In the genomic region with DNA sequence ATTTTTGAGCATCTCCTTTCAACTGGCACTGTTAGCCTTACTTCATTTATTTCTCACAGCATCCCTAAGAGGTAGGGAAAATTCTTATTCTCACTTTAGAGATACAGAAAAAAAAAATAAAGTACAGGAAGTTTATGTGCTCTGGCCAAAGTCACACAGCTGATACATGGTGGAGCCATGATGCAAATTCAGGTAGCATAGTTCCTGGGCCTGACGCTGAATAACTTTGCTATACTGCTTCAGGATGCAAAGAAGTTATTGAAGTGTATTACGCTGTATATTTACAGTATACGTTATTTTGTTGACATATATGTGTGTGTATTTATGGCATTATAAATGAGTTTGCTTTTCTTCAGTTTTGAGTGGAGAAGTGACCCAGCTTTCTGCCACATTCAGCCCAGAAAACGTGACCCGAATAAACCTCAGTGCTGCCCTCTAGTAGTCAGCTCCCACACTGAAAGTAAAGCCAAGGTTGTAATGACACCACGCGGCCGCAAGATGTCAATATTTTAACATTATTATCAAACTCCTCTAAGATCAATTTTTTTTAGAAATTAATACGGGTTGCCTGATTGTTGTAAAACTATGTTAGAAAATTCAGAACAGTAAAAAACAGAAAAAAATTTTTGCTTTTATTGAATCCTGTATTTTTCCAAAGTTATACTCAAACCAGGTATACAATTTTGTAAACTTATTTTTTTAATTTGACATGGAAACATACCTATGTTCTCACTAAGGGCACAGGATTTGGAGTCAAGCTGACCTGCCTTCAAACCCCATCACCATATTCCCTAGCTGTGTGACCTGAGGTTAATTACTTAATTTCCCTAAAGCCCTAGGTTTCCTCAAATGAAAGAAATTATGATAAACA, we compare ENCODE assay signal across 8 cellular contexts. TPM values are rescaled to one million over a fixed set of nuclear protein-coding genes. Genes with fewer than 3 reads are reported as not detected.
DNase-seq lines count a peak whose midpoint lies in the region; ATAC-seq and TF ChIP-seq lines count a peak whose summit lies in the region.

No MANE protein-coding gene starts in this region.

- no peak for TF ChIP-seq POLR2A in testis (IDR thresholded peaks at IDR 0.05)

- no peak overlapping the region for H3K4me3 Mint-ChIP-seq in neural crest cell

- H3K27me3 ChIP-seq in OCI-LY3 (ENCODE audit: low read depth, low read length): no peaks in the 10 kb centered on the region
- no peaks in the 10 kb centered on the region for H3K27me3 ChIP-seq in fibroblast of lung (ENCODE audit: control insufficient read depth, insufficient read depth, low read length)
- H3K27me3 ChIP-seq in testis: no peaks in the 10 kb centered on the region

- H3K27me3 Mint-ChIP-seq in neural crest cell (ENCODE audit: low read depth): peaks cover 10% of the 10 kb centered on the region

- H3K79me2 ChIP-seq in OCI-LY3 (ENCODE audit: low read length) (no peaks in the 10 kb centered on the region), fibroblast of lung (ENCODE audit: control insufficient read depth, insufficient read depth, low read length) (no peaks in the 10 kb centered on the region)

- H3K36me3 Mint-ChIP-seq in neural crest cell (ENCODE audit: low read depth): no peaks in the 10 kb centered on the region

- peak; percentile 59 for DNase-seq in AG10803 (ENCODE audit: low read depth)
- peak; percentile 84 for DNase-seq in HT-29 (ENCODE audit: low spot score)
- DNase-seq in activated T-cell treated with anti-CD3 and anti-CD28 coated beads for 48 hours (ENCODE audit: low read depth): peak; percentile 21
- peak; percentile 44 to 75 for DNase-seq in fibroblast of lung (ENCODE audit: low read depth in 2 of 2)
- DNase-seq in neural crest cell (ENCODE audit: low read depth, low spot score): peak; percentile 76
- DNase-seq in testis: peak; percentile 75

- peak; percentile 89 for TF ChIP-seq CTCF in AG10803 (conservative IDR thresholded peaks at IDR 0.05; ENCODE audit: low read length)
- peak; percentile 98 for TF ChIP-seq CTCF in OCI-LY3 (IDR thresholded peaks at IDR 0.05; ENCODE audit: low read depth, low read length)
- TF ChIP-seq CTCF in fibroblast of lung (conservative IDR thresholded peaks at IDR 0.05 in 1 of 2, IDR thresholded peaks at IDR 0.05 in 1 of 2; ENCODE audit: low read depth in 1 of 2, low read length in 2 of 2): peak; percentile 81 to 86
- peak; percentile 100 for TF ChIP-seq CTCF in neural crest cell (conservative IDR thresholded peaks at IDR 0.05)
- TF ChIP-seq CTCF in testis (IDR thresholded peaks at IDR 0.05): peak; percentile 83 to 89 (median 83)

- H4K20me1 ChIP-seq in OCI-LY3 (ENCODE audit: insufficient read depth, low read length): no peaks in the 10 kb centered on the region
- H4K20me1 ChIP-seq in fibroblast of lung (ENCODE audit: control insufficient read depth, extremely low read depth, insufficient read depth, low read length): no peaks in the 10 kb centered on the region

- WGBS in testis, 2 donors: 8% methylated on average over 9 of the region's 9 CpGs

- H3K4me1 ChIP-seq in OCI-LY3 (ENCODE audit: low read length): peaks cover 21% of the 10 kb centered on the region
- H3K4me1 ChIP-seq in fibroblast of lung (ENCODE audit: control insufficient read depth, extremely low read depth, insufficient read depth, low read length): no peaks in the 10 kb centered on the region
- no peaks in the 10 kb centered on the region for H3K4me1 ChIP-seq in testis

- no peaks in the 10 kb centered on the region for H3K4me1 Mint-ChIP-seq in neural crest cell

- H3K36me3 ChIP-seq in OCI-LY3 (replicated peaks; ENCODE audit: low read depth, low read length) (no peaks in the 10 kb centered on the region), fibroblast of lung (ENCODE audit: control insufficient read depth, insufficient read depth, low read length) (no peaks in the 10 kb centered on the region), testis (ENCODE audit: low read depth, missing control alignments) (no peaks in the 10 kb centered on the region)

- H2AFZ ChIP-seq in OCI-LY3 (ENCODE audit: low read depth, low read length) (peak overlapping the region; percentile 98), fibroblast of lung (ENCODE audit: low read length) (no peak overlapping the region)

- H3K27ac ChIP-seq in OCI-LY3 (ENCODE audit: low read length): no peak overlapping the region
- H3K27ac ChIP-seq in fibroblast of lung (ENCODE audit: insufficient read depth, low read length): no peak overlapping the region
- H3K27ac ChIP-seq in testis: no peak overlapping the region

- H3K9me3 ChIP-seq in OCI-LY3 (ENCODE audit: insufficient read depth, low read length) (no peaks in the 10 kb centered on the region), fibroblast of lung (ENCODE audit: control insufficient read depth, insufficient read depth, low read depth, low read length) (no peaks in the 10 kb centered on the region), testis (no peaks in the 10 kb centered on the region)

- intact Hi-C loops in testis (cut with DNase I; ENCODE audit: low total_unique reads): no loop called here

- ATAC-seq in GM18867 (IDR thresholded peaks at IDR 0.05; ENCODE audit: unreplicated experiment): peak; percentile 90

- H3K4me3 ChIP-seq in AG10803 (ENCODE audit: low read length) (no peak overlapping the region), OCI-LY3 (ENCODE audit: low read length) (peak overlapping the region; percentile 32; the same call in 1 of the 2 replicates), fibroblast of lung (replicated peaks in 1 of 4; ENCODE audit: control extremely low read depth in 1 of 4, insufficient read depth in 1 of 4, low read depth in 3 of 4, low read length in 4 of 4) (no peak overlapping the region), testis (no peak overlapping the region)

- no peak overlapping the region for H3K27ac Mint-ChIP-seq in neural crest cell (ENCODE audit: unreplicated experiment)

- H3K9ac ChIP-seq in OCI-LY3 (ENCODE audit: low read length) (no peak overlapping the region), fibroblast of lung (ENCODE audit: insufficient read depth, low read length) (no peak overlapping the region)

- peak overlapping the region; percentile 71 for H3K4me2 ChIP-seq in OCI-LY3 (ENCODE audit: low read length)
- H3K4me2 ChIP-seq in fibroblast of lung (ENCODE audit: extremely low read depth, insufficient read depth, low read length): no peak overlapping the region

- H3K9me3 Mint-ChIP-seq in neural crest cell: no peaks in the 10 kb centered on the region

RNA-seq across cellular contexts. Expression of a gene that starts 3.8 kb away (rescaled TPM):
- not detected in 2 replicates for total RNA-seq in HT-29 (2014; rRNA removed; shearing (Covaris generic))
- total RNA-seq in fibroblast of lung: under 0.01 TPM in 2 replicates
- not detected in 2 replicates for polyA plus RNA-seq in fibroblast of lung
- not detected in 2 replicates for polyA plus RNA-seq in fibroblast of lung (2012)
- not detected in 2 replicates for polyA minus RNA-seq in fibroblast of lung (ENCODE audit: low replicate concordance)
- total RNA-seq in neural crest cell: 0.07 TPM in 1 of 2 replicates, not detected in the other
- under 1 TPM; 0.55 to 0.56 TPM for total RNA-seq in testis
- 0.32 TPM for polyA plus RNA-seq in testis (ENCODE audit: insufficient read depth, low read depth, low replicate concordance)

RNA-seq across cellular contexts. Expression of a gene that starts 50.9 kb away (rescaled TPM):
- total RNA-seq in HT-29 (2014; rRNA removed; shearing (Covaris generic)): 4.7 and 5.1 TPM in 2 replicates
- 13.5 and 14.6 TPM in 2 replicates for total RNA-seq in fibroblast of lung
- 9.6 and 10.8 TPM in 2 replicates for polyA plus RNA-seq in fibroblast of lung
- 6.2 and 7.1 TPM in 2 replicates for polyA plus RNA-seq in fibroblast of lung (2012)
- polyA minus RNA-seq in fibroblast of lung (ENCODE audit: low replicate concordance): 0.11 and 5.0 TPM in 2 replicates
- total RNA-seq in neural crest cell: 13.9 and 15.0 TPM in 2 replicates
- total RNA-seq in testis: 10 to 100 TPM; 55.6 to 66.8 TPM
- polyA plus RNA-seq in testis (ENCODE audit: insufficient read depth, low read depth, low replicate concordance): 41.4 TPM

Comparison
In these comparisons a context has a peak if more than half of its experiments do, and no peak if none do; other contexts are left out.
1. DNase-seq: peak in every context shown above with its lines; median percentile 84 in HT-29; 76 in neural crest cell; 75 in testis; 60 in fibroblast of lung; 59 in AG10803; 21 in activated T-cell treated with anti-CD3 and anti-CD28 coated beads for 48 hours.